Comparison of ENCODE assay signal across 8 cellular contexts in the genomic region with DNA sequence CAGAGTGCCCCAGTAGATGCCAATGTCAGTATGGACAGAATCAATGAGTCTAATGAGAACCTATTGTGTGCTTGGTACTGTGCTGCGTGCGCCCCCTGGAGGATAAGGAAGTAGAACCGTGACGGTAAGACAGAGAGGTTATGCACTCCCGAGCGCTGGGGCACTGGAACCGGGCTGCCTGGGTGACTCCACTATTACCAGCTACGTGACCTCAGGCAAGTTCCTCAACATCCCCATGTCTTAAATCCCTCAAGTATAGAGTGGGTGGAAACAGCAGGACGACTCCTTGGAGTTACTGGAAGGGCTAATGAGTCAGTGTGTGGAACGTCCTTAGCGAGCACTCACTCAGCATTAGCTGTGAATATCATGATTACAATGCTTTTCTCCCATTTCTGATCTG. TPM values are rescaled to one million over a fixed set of nuclear protein-coding genes. Genes with fewer than 3 reads are reported as not detected.
DNase-seq lines count a peak whose midpoint lies in the region; ATAC-seq and TF ChIP-seq lines count a peak whose summit lies in the region.

No MANE protein-coding gene starts in this region.

- H3K9ac ChIP-seq in colonic mucosa (ENCODE audit: low read depth in 2 of 2, low read length in 2 of 2): no peak overlapping the region

- TF ChIP-seq CTCF in LNCAP (IDR thresholded peaks at IDR 0.05) (peak; percentile 71), colonic mucosa (IDR thresholded peaks at IDR 0.05) (peak; percentile 22), nephron (IDR thresholded peaks at IDR 0.05; ENCODE audit: unreplicated experiment in 3 of 3) (peak in 2 of 3 experiments; percentile 16 to 33)

- H3K27ac ChIP-seq in colonic mucosa: no peak overlapping the region

- no peak overlapping the region for H3K27ac Mint-ChIP-seq in nephron

- peak; percentile 58 for ATAC-seq in GM18870 (IDR thresholded peaks at IDR 0.05; ENCODE audit: unreplicated experiment)
- ATAC-seq in HG03196 (IDR thresholded peaks at IDR 0.05; ENCODE audit: unreplicated experiment): no peak

- no peaks in the 10 kb centered on the region for H3K9me3 ChIP-seq in colonic mucosa

- H3K4me3 Mint-ChIP-seq in nephron: no peak overlapping the region

- H3K36me3 ChIP-seq in colonic mucosa: no peaks in the 10 kb centered on the region

- H3K4me1 Mint-ChIP-seq in nephron: no peaks in the 10 kb centered on the region

- H3K4me3 ChIP-seq in colonic mucosa: no peak overlapping the region

- no peaks in the 10 kb centered on the region for H3K4me1 ChIP-seq in colonic mucosa

- H3K36me3 Mint-ChIP-seq in nephron (ENCODE audit: low read depth): no peaks in the 10 kb centered on the region

- peaks cover 4% of the 10 kb centered on the region for H3K27me3 Mint-ChIP-seq in nephron (ENCODE audit: low read depth)

- intact Hi-C loops in colonic mucosa (cut with DNase I): no loop called here

- no peaks in the 10 kb centered on the region for H3K9me3 Mint-ChIP-seq in nephron

- DNase-seq in AG20443 (ENCODE audit: low spot score) (peak; percentile 62), colonic mucosa (peak; percentile 68), NCI-H187 (lab: John Stamatoyannopoulos, UW) (no peak)
- DNase-seq in activated CD4-positive, CD25-positive, alpha-beta regulatory T cell treated with anti-CD3 and anti-CD28 coated beads, Interleukin-2, amount 50 U/mL, for 16 hours (ENCODE audit: low read depth, low spot score): peak; percentile 18

- H3K27me3 ChIP-seq in colonic mucosa: no peaks in the 10 kb centered on the region

RNA-seq across cellular contexts. Expression of gene CHST4, which starts 16.2 kb away (rescaled TPM):
- under 1 TPM in 1 of 2 donors, not detected in 1; 0.44 TPM for total RNA-seq in colonic mucosa

RNA-seq across cellular contexts. Expression of gene TAT, which starts 34.5 kb away (rescaled TPM):
- 1 to 10 TPM in 1 of 2 donors, under 1 TPM in 1; 0.64 to 2.2 TPM for total RNA-seq in colonic mucosa

RNA-seq across cellular contexts. Expression of gene ZNF19, which starts 53.3 kb away (rescaled TPM):
- 1 to 10 TPM; 3.5 to 4.1 TPM for total RNA-seq in colonic mucosa

Comparison
In these comparisons a context has a peak if more than half of its experiments do, and no peak if none do; other contexts are left out.
1. DNase-seq: peak in AG20443 (single experiment), activated CD4-positive, CD25-positive, alpha-beta regulatory T cell treated with anti-CD3 and anti-CD28 coated beads, Interleukin-2, amount 50 U/mL, for 16 hours (single experiment) and colonic mucosa (single experiment); none in NCI-H187 (0 of 2).
2. Peak in every context shown above with its lines, with median percentiles within 50 percentile points of each other: CTCF ChIP-seq.